ENCODE assay signal across 20 cellular contexts in the genomic region with DNA sequence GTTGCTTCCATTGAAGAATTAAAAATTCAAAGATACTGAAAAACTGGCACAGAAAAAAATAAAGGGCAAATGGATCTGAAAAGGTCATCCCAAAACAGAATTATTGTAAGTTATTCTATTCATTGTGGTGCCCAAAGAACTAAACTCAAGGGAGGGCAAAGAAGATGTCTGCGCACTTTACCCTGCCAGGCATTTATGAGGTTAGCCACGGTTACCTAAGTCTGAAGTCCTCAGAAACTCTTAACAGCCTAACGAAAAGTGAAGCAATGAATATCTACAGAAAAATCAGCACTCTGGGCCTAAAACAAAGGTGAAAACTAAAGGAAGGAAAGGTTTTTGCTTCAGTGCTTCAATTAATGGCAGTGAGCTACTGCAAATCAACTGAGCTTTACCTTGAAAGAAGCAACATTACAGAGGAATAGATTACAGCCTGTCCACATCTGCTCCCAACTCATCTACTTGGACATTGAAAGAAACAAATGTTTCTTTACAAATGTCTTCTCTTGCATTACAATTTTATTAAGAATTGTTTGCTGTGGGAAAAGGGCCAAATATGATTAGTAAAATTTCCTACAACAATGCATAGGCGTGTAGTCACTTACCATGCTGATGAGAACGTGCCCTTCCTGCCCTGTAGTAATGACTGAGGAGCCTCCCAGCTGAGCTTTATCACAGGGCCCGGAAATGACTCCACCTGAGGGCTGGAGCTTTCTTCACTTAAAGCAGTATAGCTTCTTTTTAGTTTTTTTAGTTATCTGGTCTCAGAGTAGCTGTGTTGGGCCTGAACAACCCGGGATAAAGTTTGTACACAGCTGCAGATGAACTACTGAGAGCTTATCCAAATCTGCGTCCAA. TPM values are rescaled to one million over a fixed set of nuclear protein-coding genes. Genes with fewer than 3 reads are reported as not detected.
A peak's percentile ranks its signal among the peaks of the same experiment; 100 is the strongest.
DNase-seq lines count a peak whose midpoint lies in the region; ATAC-seq and TF ChIP-seq lines count a peak whose summit lies in the region.
"Had no signal": no experiment of that assay in that cellular context is flagged by ENCODE, and none has a peak within 500 bp of the region (broad histone marks: within the 10 kb centered on the region; RNA-seq: fewer than 3 reads in every experiment).

Gene TUBAL3, minus strand, starts transcription at position 641 of the 854 bp plus-strand sequence. Its CDS starts 36 bp downstream, at position 605.

- no peaks in the 10 kb centered on the region for H3K27me3 Mint-ChIP-seq in GM23338 (ENCODE audit: insufficient read depth, low read depth, poor library complexity)

- ATAC-seq in GM23338, result no peak
- ATAC-seq in right lobe of liver, result peak; percentile 35 to 67 (median 53)
- no peak for ATAC-seq in HG02571 (IDR thresholded peaks at IDR 0.05; ENCODE audit: unreplicated experiment)
- no peak for ATAC-seq in GM21526 (IDR thresholded peaks at IDR 0.05; ENCODE audit: low FRiP score, unreplicated experiment)
- ATAC-seq: lower lobe of right lung; naive thymus-derived CD4-positive, alpha-beta T cell had no signal

- no peak for TF ChIP-seq CTCF in GM23338 (conservative IDR thresholded peaks at IDR 0.05; ENCODE audit: low read depth in 2 of 2)
- no peak for TF ChIP-seq CTCF in Peyer's patch (IDR thresholded peaks at IDR 0.05)
- TF ChIP-seq CTCF in right lobe of liver (IDR thresholded peaks at IDR 0.05), result no peak

- no peaks in the 10 kb centered on the region for H3K4me1 ChIP-seq in GM23338 (ENCODE audit: insufficient read depth)
- H3K4me1 ChIP-seq in Peyer's patch, result no peaks in the 10 kb centered on the region
- H3K4me1 ChIP-seq in right lobe of liver, result no peaks in the 10 kb centered on the region
- H3K4me1 ChIP-seq: ascending aorta, lower lobe of right lung, pancreas had no signal

- H3K9me3 Mint-ChIP-seq in GM23338, result peaks cover 23% of the 10 kb centered on the region
- H3K9me3 Mint-ChIP-seq: activated naive CD4-positive, alpha-beta T cell treated with anti-CD3 and anti-CD28 coated beads for 36 hours had no signal

- H3K9me3 ChIP-seq in Peyer's patch (no peaks in the 10 kb centered on the region), right lobe of liver (no peaks in the 10 kb centered on the region)
- H3K9me3 ChIP-seq: ascending aorta, lower lobe of right lung, pancreas had no signal

- 72% methylated on average over 8 of the region's 8 CpGs for WGBS in right lobe of liver (ENCODE audit: insufficient coverage, low coverage, low lambda C conversion rate, missing lambda C conversion rate)

- intact Hi-C loops in right lobe of liver (cut with DNase I), result no loop called here

- H3K4me1 Mint-ChIP-seq in GM23338, result no peaks in the 10 kb centered on the region
- H3K4me1 Mint-ChIP-seq: naive thymus-derived CD4-positive, alpha-beta T cell had no signal

- no peak within 1 kb of the TSS for H3K4me3 Mint-ChIP-seq in GM23338
- H3K4me3 Mint-ChIP-seq: activated naive CD4-positive, alpha-beta T cell treated with anti-CD3 and anti-CD28 coated beads for 36 hours; naive thymus-derived CD4-positive, alpha-beta T cell had no signal

- H4K20me1 ChIP-seq in GM23338 (replicated peaks; ENCODE audit: insufficient read depth), result no peaks in the 10 kb centered on the region

- H3K27me3 ChIP-seq in GM23338 (ENCODE audit: insufficient read depth) (no peaks in the 10 kb centered on the region), Peyer's patch (no peaks in the 10 kb centered on the region), right lobe of liver (no peaks in the 10 kb centered on the region)
- H3K27me3 ChIP-seq: ascending aorta, pancreas had no signal

- H3K36me3 ChIP-seq in GM23338 (ENCODE audit: insufficient read depth) (no peaks in the 10 kb centered on the region; the same call in 1 of the 2 replicates), Peyer's patch (peaks cover 0 to 6% (median 0%) of the 10 kb centered on the region in 3 donors), right lobe of liver (no peaks in the 10 kb centered on the region)
- H3K36me3 ChIP-seq: ascending aorta, lower lobe of right lung, pancreas had no signal

- H3K36me3 Mint-ChIP-seq in GM23338 (ENCODE audit: low read depth), result peaks cover 15% of the 10 kb centered on the region; the same call in 2 of the 3 replicates

- H3K4me2 ChIP-seq in GM23338, result no peak within 1 kb of the TSS

- peak; percentile 73 to 87 for TF ChIP-seq POLR2A in Peyer's patch (IDR thresholded peaks at IDR 0.05)
- TF ChIP-seq POLR2A in right lobe of liver (IDR thresholded peaks at IDR 0.05), result no peak

- peak within 1 kb of the TSS; percentile 76 for H2AFZ ChIP-seq in GM23338

- H3K27ac ChIP-seq in GM23338 (ENCODE audit: low read depth) (no peak within 1 kb of the TSS), Peyer's patch (peak within 1 kb of the TSS in 3 of 4 donors; percentile 54 to 82 (median 68)), right lobe of liver (no peak within 1 kb of the TSS)
- H3K27ac ChIP-seq: ascending aorta, HL-60, lower lobe of right lung, pancreas, skin epidermis had no signal

- H3K79me2 ChIP-seq in GM23338 (replicated peaks; ENCODE audit: insufficient read depth), result no peaks in the 10 kb centered on the region

- H3F3A ChIP-seq in GM23338 (replicated peaks; ENCODE audit: low read depth), result no peaks in the 10 kb centered on the region

- peaks cover 4% of the 10 kb centered on the region; the same call in 1 of the 2 replicates for H3K9me2 ChIP-seq in GM23338 (ENCODE audit: insufficient read depth)

- H3K4me3 ChIP-seq in GM23338, result no peak within 1 kb of the TSS
- peak within 1 kb of the TSS in 3 of 4 donors; percentile 10 to 52 (median 48) for H3K4me3 ChIP-seq in Peyer's patch
- no peak within 1 kb of the TSS for H3K4me3 ChIP-seq in right lobe of liver
- H3K4me3 ChIP-seq: ascending aorta, lower lobe of right lung, pancreas, skin epidermis had no signal

- H3K27ac Mint-ChIP-seq in GM23338, result no peak within 1 kb of the TSS
- H3K27ac Mint-ChIP-seq: activated naive CD4-positive, alpha-beta T cell treated with anti-CD3 and anti-CD28 coated beads for 36 hours; naive thymus-derived CD4-positive, alpha-beta T cell had no signal

- DNase-seq in GM23338 (ENCODE audit: low spot score) (no peak), Peyer's patch (peak in 2 of 3 donors; percentile 57 to 83), dermis blood vessel endothelial cell (peak; percentile 77), right lobe of liver (no peak), NCI-H1694 (lab: John Stamatoyannopoulos, UW) (no peak)
- no peak for DNase-seq in stimulated activated CD4-positive, alpha-beta T cell treated with anti-CD3 and anti-CD28 coated beads, Interleukin-4, amount 100 ng/mL, for 1 hour
- DNase-seq: activated naive CD4-positive, alpha-beta T cell treated with anti-CD3 and anti-CD28 coated beads for 36 hours; KBM-7; lower lobe of right lung; naive thymus-derived CD4-positive, alpha-beta T cell; NCI-H1048; NCI-H526 treated with DMSO at 0.1 percent for 48 hours; pancreas; stimulated activated CD4-positive, alpha-beta T cell treated with anti-CD3 and anti-CD28 coated beads, Interleukin-4, amount 100 ng/mL, for 4 hours had no signal

TF ChIP-seq in GM23338, 12 proteins besides CTCF, POLR2A, EP300 and RAD21 (continues in another document):
- TF ChIP-seq CREB1 (CRISPR knock-in tag; IDR thresholded peaks at IDR 0.05; ENCODE audit: low read depth), result no peak

RNA-seq across cellular contexts. Expression of gene TUBAL3, which starts in this region (rescaled TPM):
- total RNA-seq in GM23338 (2014; rRNA removed; shearing (Covaris generic)), result not detected in 2 replicates
- polyA plus RNA-seq in GM23338 (2016; fragmentation: Nextera tagmentation; extraction: Ambion mirVana), result not detected in 2 replicates
- 10 to 100 TPM in 3 of 4 donors, 1 to 10 TPM in 1; 3.3 to 95.4 (median 74.2) TPM for total RNA-seq in Peyer's patch
- 0.28 and 0.34 TPM in 2 replicates for total RNA-seq in dermis blood vessel endothelial cell
- total RNA-seq in right lobe of liver, result not detected
- total RNA-seq: activated naive CD4-positive, alpha-beta T cell treated with anti-CD3 and anti-CD28 coated beads for 36 hours; ascending aorta; H4; lower lobe of right lung; naive thymus-derived CD4-positive, alpha-beta T cell had no signal
- polyA plus RNA-seq: naive thymus-derived CD4-positive, alpha-beta T cell had no signal

Comparison
In these comparisons a context has a peak if more than half of its experiments do, and no peak if none do; other contexts are left out.
1. Peak in DNase-seq in dermis blood vessel endothelial cell; RNA of the gene not detected or under 1 TPM.
2. Peak in ATAC-seq in right lobe of liver; RNA of the gene not detected or under 1 TPM.
3. DNase-seq: peak in Peyer's patch (2 of 3); none in GM23338 (single experiment), right lobe of liver (0 of 3), NCI-H1694 (single experiment) and stimulated activated CD4-positive, alpha-beta T cell treated with anti-CD3 and anti-CD28 coated beads, Interleukin-4, amount 100 ng/mL, for 1 hour (single experiment).
4. H3K27ac ChIP-seq: peak in Peyer's patch (3 of 4); none in GM23338 (single experiment) and right lobe of liver (0 of 3).
5. H3K4me3 ChIP-seq: peak in Peyer's patch (3 of 4); none in GM23338 (single experiment) and right lobe of liver (0 of 3).